9 cellular contexts compared by ENCODE assay signal in the genomic region with DNA sequence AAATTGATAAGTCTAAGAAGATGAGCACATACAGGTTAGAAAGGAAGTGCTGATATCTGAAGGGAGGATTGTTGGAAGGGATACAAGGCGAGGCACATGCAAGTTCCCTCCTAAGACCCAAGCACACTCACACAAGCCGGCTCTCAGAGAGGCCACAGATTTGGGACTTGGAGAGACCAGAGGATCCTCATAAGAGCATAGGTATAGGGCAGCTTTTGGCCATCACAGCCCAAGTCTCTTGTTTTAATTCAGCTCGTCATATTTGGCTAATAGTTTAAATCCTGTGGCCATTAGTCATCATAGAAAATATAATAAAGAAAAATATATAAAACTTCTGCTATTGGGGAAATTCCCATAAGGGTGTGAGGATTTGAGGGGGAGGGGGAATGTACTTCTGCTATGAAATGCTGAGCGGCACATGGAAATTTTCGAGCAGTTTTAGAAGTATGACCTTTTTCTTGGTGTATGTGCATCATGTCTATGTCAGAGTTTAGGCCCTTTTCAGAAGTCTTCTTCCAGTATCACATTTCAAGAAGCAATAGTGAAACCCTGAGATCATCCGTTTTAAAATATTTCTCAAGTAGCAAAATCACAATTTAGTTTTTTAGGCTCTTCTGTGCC.
A peak's percentile ranks its signal among the peaks of the same experiment; 100 is the strongest.
DNase-seq lines count a peak whose midpoint lies in the region; ATAC-seq and TF ChIP-seq lines count a peak whose summit lies in the region.
"Had no signal": no experiment of that assay in that cellular context is flagged by ENCODE, and none has a peak within 500 bp of the region (broad histone marks: within the 10 kb centered on the region; RNA-seq: fewer than 3 reads in every experiment).

No MANE protein-coding gene starts in this region.

- H3F3A ChIP-seq in GM23248 (ENCODE audit: insufficient read depth) = no peaks in the 10 kb centered on the region

- H3K36me3 ChIP-seq in cardiac muscle cell = peaks cover 4% of the 10 kb centered on the region
- H3K36me3 ChIP-seq in GM23248 (ENCODE audit: low read depth) = peaks cover 33% of the 10 kb centered on the region

- H3K4me3 Mint-ChIP-seq in activated naive CD8-positive, alpha-beta T cell treated with anti-CD3 and anti-CD28 coated beads for 36 hours = peak overlapping the region; percentile 59
- H3K4me3 Mint-ChIP-seq in stimulated activated naive CD8-positive, alpha-beta T cell treated with anti-CD3 and anti-CD28 coated beads, Interleukin-15, Interleukin-2, amounts not matched to agents 100 ng/mL and 50 ng/mL, for 24 hours = peak overlapping the region; percentile 56

- no peaks in the 10 kb centered on the region for H3K27me3 Mint-ChIP-seq in activated naive CD8-positive, alpha-beta T cell treated with anti-CD3 and anti-CD28 coated beads for 36 hours
- no peaks in the 10 kb centered on the region for H3K27me3 Mint-ChIP-seq in stimulated activated naive CD8-positive, alpha-beta T cell treated with anti-CD3 and anti-CD28 coated beads, Interleukin-15, Interleukin-2, amounts not matched to agents 100 ng/mL and 50 ng/mL, for 24 hours

- H3K9me3 ChIP-seq in cardiac muscle cell (ENCODE audit: low read depth) (no peaks in the 10 kb centered on the region), GM23248 (ENCODE audit: low read depth) (no peaks in the 10 kb centered on the region)

- no peaks in the 10 kb centered on the region for H4K20me1 ChIP-seq in GM23248 (ENCODE audit: insufficient read depth)

- no peak for TF ChIP-seq CTCF in cardiac muscle cell (IDR thresholded peaks at IDR 0.05; ENCODE audit: low read depth, low read length)

- H3K4me1 Mint-ChIP-seq in activated naive CD8-positive, alpha-beta T cell treated with anti-CD3 and anti-CD28 coated beads for 36 hours = peaks cover 75% of the 10 kb centered on the region
- peaks cover 81% of the 10 kb centered on the region for H3K4me1 Mint-ChIP-seq in stimulated activated naive CD8-positive, alpha-beta T cell treated with anti-CD3 and anti-CD28 coated beads, Interleukin-15, Interleukin-2, amounts not matched to agents 100 ng/mL and 50 ng/mL, for 24 hours (ENCODE audit: low read depth)

- no peak overlapping the region for H3K9ac ChIP-seq in GM23248

- intact Hi-C loops in cardiac septum (cut with DNase I) = no loop called here

- H3K9me2 ChIP-seq in GM23248 (ENCODE audit: insufficient read depth) = no peaks in the 10 kb centered on the region

- no peak overlapping the region for H3K4me2 ChIP-seq in GM23248 (ENCODE audit: unreplicated experiment)

- DNase-seq in cardiac muscle cell (ENCODE audit: low read depth in 1 of 2, low spot score in 1 of 2) = no peak
- no peak for DNase-seq in cardiac septum (ENCODE audit: low spot score)
- DNase-seq in activated naive CD8-positive, alpha-beta T cell treated with anti-CD3 and anti-CD28 coated beads for 36 hours = no peak
- DNase-seq in amygdala (lab: John Stamatoyannopoulos, UW) = no peak
- DNase-seq in central memory CD4-positive, alpha-beta T cell = no peak
- no peak for DNase-seq in GM23248

- H3K27me3 ChIP-seq in cardiac muscle cell (no peaks in the 10 kb centered on the region), GM23248 (replicated peaks; ENCODE audit: insufficient read depth) (no peaks in the 10 kb centered on the region)

- WGBS in GM23248 (ENCODE audit: low coverage in 1 of 2, low lambda C conversion rate in 2 of 2, missing lambda C conversion rate in 2 of 2), 2 experiments = 84 to 88% methylated on average over 6 of the region's 6 CpGs

- no peaks in the 10 kb centered on the region for H3K79me2 ChIP-seq in GM23248 (ENCODE audit: insufficient read depth)

- peaks cover 84% of the 10 kb centered on the region for H3K36me3 Mint-ChIP-seq in activated naive CD8-positive, alpha-beta T cell treated with anti-CD3 and anti-CD28 coated beads for 36 hours
- H3K36me3 Mint-ChIP-seq in stimulated activated naive CD8-positive, alpha-beta T cell treated with anti-CD3 and anti-CD28 coated beads, Interleukin-15, Interleukin-2, amounts not matched to agents 100 ng/mL and 50 ng/mL, for 24 hours (ENCODE audit: low read depth) = peaks cover 94% of the 10 kb centered on the region

- no peaks in the 10 kb centered on the region for H3K9me3 Mint-ChIP-seq in activated naive CD8-positive, alpha-beta T cell treated with anti-CD3 and anti-CD28 coated beads for 36 hours
- H3K9me3 Mint-ChIP-seq in stimulated activated naive CD8-positive, alpha-beta T cell treated with anti-CD3 and anti-CD28 coated beads, Interleukin-15, Interleukin-2, amounts not matched to agents 100 ng/mL and 50 ng/mL, for 24 hours = no peaks in the 10 kb centered on the region

- H3K4me1 ChIP-seq in cardiac muscle cell (ENCODE audit: low read depth) (peaks cover 52% of the 10 kb centered on the region), GM23248 (ENCODE audit: insufficient read depth) (peaks cover 7% of the 10 kb centered on the region; the same call in 1 of the 2 replicates)

- H3K4me3 ChIP-seq in cardiac muscle cell (no peak overlapping the region), GM23248 (no peak overlapping the region)

- no peak overlapping the region for H2AFZ ChIP-seq in GM23248

- in situ Hi-C loops in GM23248 (cut with MboI) = no loop called here

- peak overlapping the region; percentile 96 for H3K27ac Mint-ChIP-seq in activated naive CD8-positive, alpha-beta T cell treated with anti-CD3 and anti-CD28 coated beads for 36 hours
- H3K27ac Mint-ChIP-seq in stimulated activated naive CD8-positive, alpha-beta T cell treated with anti-CD3 and anti-CD28 coated beads, Interleukin-15, Interleukin-2, amounts not matched to agents 100 ng/mL and 50 ng/mL, for 24 hours = peak overlapping the region; percentile 98

- H3K27ac ChIP-seq in cardiac muscle cell (peak overlapping the region; percentile 98), GM23248 (no peak overlapping the region)
- H3K27ac ChIP-seq: C4-2B had no signal

- ATAC-seq in HG02870 (IDR thresholded peaks at IDR 0.05; ENCODE audit: unreplicated experiment) = peak; percentile 35
